Comparison of ENCODE assay signal across 24 cellular contexts in genomic region chr10:77497748-77498147, GRCh38.
DNase-seq lines count a peak whose midpoint lies in the region; ATAC-seq, FAIRE-seq and TF ChIP-seq lines count a peak whose summit lies in the region.
"Had no signal": no experiment of that assay in that cellular context is flagged by ENCODE, and none has a peak within 500 bp of the region (broad histone marks: within the 10 kb centered on the region; RNA-seq: fewer than 3 reads in every experiment).

No MANE protein-coding gene starts in this region.

- H3K27me3 ChIP-seq in IMR-90 (ENCODE audit: control insufficient read depth, insufficient read depth, low read length) (no peaks in the 10 kb centered on the region), esophagus muscularis mucosa (no peaks in the 10 kb centered on the region), pancreas (no peaks in the 10 kb centered on the region)
- H3K27me3 ChIP-seq: adrenal gland, MG63 had no signal

- dilution Hi-C loops in IMR-90 (cut with HindIII; ENCODE audit: low sequenced_read_pairs, unreplicated experiment), result no loop called here

- H3K14ac ChIP-seq in IMR-90 (replicated peaks; ENCODE audit: low read depth, low read length), result no peak overlapping the region

- ATAC-seq in IMR-90 (ENCODE audit: low read depth), result no peak
- ATAC-seq in pancreas, result peak in 3 of 4 donors; percentile 12 to 29 (median 13)
- ATAC-seq: activated T-cell treated with anti-CD3 and anti-CD28 coated beads, Interleukin-2, amount 50 U/mL, for 4 hours had no signal

- TF ChIP-seq CTCF in C4-2B (conservative IDR thresholded peaks at IDR 0.05), result no peak
- TF ChIP-seq CTCF in IMR-90 (conservative IDR thresholded peaks at IDR 0.05; ENCODE audit: low read depth, low read length), result no peak
- TF ChIP-seq CTCF in esophagus muscularis mucosa (IDR thresholded peaks at IDR 0.05), result no peak
- TF ChIP-seq CTCF in pancreas (IDR thresholded peaks at IDR 0.05), result no peak
- TF ChIP-seq CTCF in kidney (IDR thresholded peaks at IDR 0.05; ENCODE audit: borderline replicate concordance, extremely low read depth, insufficient read depth), result no peak

- in situ Hi-C loops in IMR-90 (cut with MboI; ENCODE audit: low sequenced_read_pairs) (no loop called here), ACHN (cut with HindIII; ENCODE audit: low pct_ligation_motif_present, low pct_unique_long_range_greater_than_20kb, low sequenced_read_pairs) (no loop called here)

- H3K9me3 ChIP-seq in IMR-90 (ENCODE audit: control insufficient read depth, insufficient read depth, low read length) (no peaks in the 10 kb centered on the region), esophagus muscularis mucosa (no peaks in the 10 kb centered on the region), pancreas (no peaks in the 10 kb centered on the region), kidney (ENCODE audit: control insufficient read depth in 1 of 2, low read length in 2 of 2) (no peaks in the 10 kb centered on the region)
- H3K9me3 ChIP-seq: adrenal gland, MG63, thoracic aorta had no signal

- no peak for TF ChIP-seq POLR2A in IMR-90 (IDR thresholded peaks at IDR 0.05; ENCODE audit: low read depth, low read length)
- TF ChIP-seq POLR2A in esophagus muscularis mucosa (IDR thresholded peaks at IDR 0.05; ENCODE audit: low read depth), result no peak

- POLR2A ChIA-PET in IMR-90 (lab: Charles Lee; ENCODE audit: unreplicated experiment), result no interaction called here

- H3K36me3 ChIP-seq in IMR-90 (ENCODE audit: control insufficient read depth, insufficient read depth, low read length), result no peaks in the 10 kb centered on the region
- H3K36me3 ChIP-seq in esophagus muscularis mucosa, result peaks cover 0 to 7% (median 0%) of the 10 kb centered on the region in 4 donors
- no peaks in the 10 kb centered on the region for H3K36me3 ChIP-seq in pancreas
- no peaks in the 10 kb centered on the region for H3K36me3 ChIP-seq in kidney (ENCODE audit: control insufficient read depth in 1 of 2, insufficient read depth in 2 of 2, low read length in 2 of 2)
- H3K36me3 ChIP-seq: adrenal gland, thoracic aorta had no signal

- no peak overlapping the region for H2AK9ac ChIP-seq in IMR-90 (replicated peaks; ENCODE audit: low read depth, low read length, poor library complexity)

- peak overlapping the region; percentile 11; the same call in 1 of the 2 replicates for H2BK20ac ChIP-seq in IMR-90 (ENCODE audit: low read depth, low read length)

- H3K27ac ChIP-seq in C4-2B (peak overlapping the region; percentile 82), IMR-90 (ENCODE audit: insufficient read depth, low read length) (no peak overlapping the region), esophagus muscularis mucosa (replicated peaks in 1 of 4) (peak overlapping the region; percentile 40 to 63 (median 56)), pancreas (peak overlapping the region; percentile 20 to 44 (median 36)), kidney (ENCODE audit: low read depth in 2 of 2, low read length in 2 of 2) (no peak overlapping the region)
- H3K27ac ChIP-seq: adrenal gland, skin epidermis had no signal

- H4K91ac ChIP-seq in IMR-90 (ENCODE audit: insufficient read depth, low read depth, low read length), result no peak overlapping the region

- H3K4ac ChIP-seq in IMR-90 (ENCODE audit: low read depth, low read length), result no peak overlapping the region

- no peak overlapping the region for H3K4me2 ChIP-seq in IMR-90 (ENCODE audit: low read depth, low read length)

- peaks cover 18% of the 10 kb centered on the region for H3K9me1 ChIP-seq in IMR-90 (ENCODE audit: insufficient read depth, low read length)

- CTCF ChIA-PET in IMR-90 (lab: Yijun Ruan, JAX), result no interaction called here

- H3K79me1 ChIP-seq in IMR-90 (ENCODE audit: low read depth in 1 of 2, low read length in 2 of 2), result peaks cover 0 to 22% of the 10 kb centered on the region in 2 experiments; a peak in 2 of 4 replicates

- H3K23ac ChIP-seq in IMR-90 (ENCODE audit: low read depth, low read length), result no peak overlapping the region

- no peak overlapping the region for H3K18ac ChIP-seq in IMR-90 (ENCODE audit: low read depth, low read length)

- BruUV-seq in IMR-90 (replicated peaks; lab: Mats Ljungman, UMichigan), result no TSS peak

- H3K4me1 ChIP-seq in IMR-90 (ENCODE audit: control insufficient read depth, insufficient read depth, low read length) (peaks cover 22% of the 10 kb centered on the region), esophagus muscularis mucosa (peaks cover 6 to 73% (median 59%) of the 10 kb centered on the region in 4 donors), pancreas (peaks cover 11 to 15% (median 11%) of the 10 kb centered on the region in 3 donors), kidney (ENCODE audit: control insufficient read depth in 1 of 2, insufficient read depth in 1 of 2, low read depth in 1 of 2, low read length in 2 of 2) (peaks cover 0 to 5% of the 10 kb centered on the region in 2 donors)

- H4K20me1 ChIP-seq in IMR-90 (ENCODE audit: insufficient read depth, low read length), result no peaks in the 10 kb centered on the region

- TF ChIP-seq RAD21 in IMR-90 (IDR thresholded peaks at IDR 0.05; ENCODE audit: low read length), result no peak

- intact Hi-C loops in IMR-90 (cut with micrococcal nuclease) (no loop called here), esophagus muscularis mucosa (cut with DNase I) (loop anchor here (5.0 to 10.0 kb wide), 2 partner anchors 145 to 323 kb away; no protein-coding TSS in a partner anchor), pancreas (cut with DNase I) (no loop called here), kidney (cut with DNase I) (no loop called here)

- no peak overlapping the region for H2AK5ac ChIP-seq in IMR-90 (ENCODE audit: low read depth, low read length)

- H4K8ac ChIP-seq in IMR-90 (ENCODE audit: low read depth in 2 of 2, low read length in 2 of 2), result no peak overlapping the region

- H2AFZ ChIP-seq in IMR-90 (replicated peaks; ENCODE audit: low read length, poor library complexity), result no peak overlapping the region

- FAIRE-seq in pancreas (lab: Jason Lieb, UNC) (no peak), kidney (lab: Jason Lieb, UNC) (no peak), HTR-8/SVneo (lab: Jason Lieb, UNC) (no peak)
- FAIRE-seq: H1 had no signal

- TF ChIP-seq EP300 in esophagus muscularis mucosa (IDR thresholded peaks at IDR 0.05), result no peak

- H3K4me3 ChIP-seq in IMR-90 (ENCODE audit: insufficient read depth, low read depth, low read length), result no peak overlapping the region
- H3K4me3 ChIP-seq in esophagus muscularis mucosa, result no peak overlapping the region
- H3K4me3 ChIP-seq in pancreas, result no peak overlapping the region
- no peak overlapping the region for H3K4me3 ChIP-seq in kidney (ENCODE audit: low read length in 2 of 2)
- H3K4me3 ChIP-seq: adrenal gland, MG63, skin epidermis, thoracic aorta had no signal

- DNase-seq in IMR-90 (no peak), esophagus muscularis mucosa (ENCODE audit: extremely low spot score) (no peak), pancreas (no peak), kidney (no peak), HTR-8/SVneo (ENCODE audit: insufficient read length, low spot score) (no peak), ACHN (no peak)
- DNase-seq in stimulated activated CD4-positive, alpha-beta T cell treated with anti-CD3 and anti-CD28 coated beads, Interleukin-4, amount 100 ng/mL, for 24 hours, result no peak
- DNase-seq: activated CD4-positive, alpha-beta T cell treated with anti-CD3 and anti-CD28 coated beads for 1 hour; activated CD8-positive, alpha-beta memory T cell treated with anti-CD3 and anti-CD28 coated beads for 24 hours; activated naive CD4-positive, alpha-beta T cell; activated T-cell treated with anti-CD3 and anti-CD28 coated beads, Interleukin-2, amount 50 U/mL, for 4 hours; adrenal gland; cortex of kidney; DMS79 treated with DMSO at 0.1 percent for 48 hours; head of caudate nucleus; MG63; NCI-H1417 treated with DMSO at 0.1 percent for 48 hours; stimulated activated CD4-positive, alpha-beta T cell treated with anti-CD3 and anti-CD28 coated beads, Interleukin-2, amount 100 ng/mL, for 48 hours; stimulated activated naive CD4-positive, alpha-beta T cell; T1000 had no signal

- H3K9ac ChIP-seq in IMR-90 (ENCODE audit: low read depth, low read length) (no peak overlapping the region), kidney (ENCODE audit: low read length in 2 of 2) (no peak overlapping the region)

- H2BK5ac ChIP-seq in IMR-90 (ENCODE audit: low read depth, low read length, poor library complexity, severe bottlenecking), result no peak overlapping the region

- no peak overlapping the region for H3K56ac ChIP-seq in IMR-90 (ENCODE audit: extremely low read depth, insufficient read depth, low read length)

- no peak overlapping the region for H2BK15ac ChIP-seq in IMR-90 (ENCODE audit: low read depth, low read length)

- H4K5ac ChIP-seq in IMR-90 (ENCODE audit: low read depth, low read length), result no peak overlapping the region

- no peak overlapping the region for H2BK120ac ChIP-seq in IMR-90 (ENCODE audit: low read depth, low read length)

TF ChIP-seq in IMR-90, 13 proteins besides CTCF, POLR2A, EP300 and RAD21 (continues in another document):
- no peak for TF ChIP-seq CEBPB (IDR thresholded peaks at IDR 0.05; ENCODE audit: low read depth, low read length)
- no peak for TF ChIP-seq MAFK (IDR thresholded peaks at IDR 0.05; ENCODE audit: low read depth, low read length)
- TF ChIP-seq SMC3 (IDR thresholded peaks at IDR 0.05; ENCODE audit: low read depth, low read length), result no peak
- TF ChIP-seq NFE2L2 (IDR thresholded peaks at IDR 0.05; ENCODE audit: low read depth, low read length), result no peak
- TF ChIP-seq RCOR1 (IDR thresholded peaks at IDR 0.05; ENCODE audit: insufficient replicate concordance, low read length), result no peak
- no peak for TF ChIP-seq USF2 (IDR thresholded peaks at IDR 0.05; ENCODE audit: low read depth, low read length)
- no peak for TF ChIP-seq ELK1 (IDR thresholded peaks at IDR 0.05; ENCODE audit: borderline replicate concordance, low read depth, low read length)
- no peak for TF ChIP-seq BHLHE40 (IDR thresholded peaks at IDR 0.05; ENCODE audit: low read depth, low read length)
- no peak for TF ChIP-seq MAZ (IDR thresholded peaks at IDR 0.05; ENCODE audit: borderline replicate concordance, low read depth, low read length)

Comparison
In these comparisons a context has a peak if more than half of its experiments do, and no peak if none do; other contexts are left out.
1. H3K27ac ChIP-seq: peak in C4-2B (single experiment), esophagus muscularis mucosa (4 of 4) and pancreas (4 of 4); none in IMR-90 (single experiment) and kidney (0 of 2).